ENCODE assay signal across 7 cellular contexts in genomic region chr16:88803264-88803987, GRCh38. TPM values are rescaled to one million over a fixed set of nuclear protein-coding genes. Genes with fewer than 3 reads are reported as not detected.
DNase-seq lines count a peak whose midpoint lies in the region; ATAC-seq and TF ChIP-seq lines count a peak whose summit lies in the region.

CDT1 (plus strand) TSS chr16:88803789; CDS start chr16:88803832, 43 bp downstream.

- TF ChIP-seq CTCF in left lung (IDR thresholded peaks at IDR 0.05): no peak

- POLR2A ChIA-PET in activated CD4-positive, alpha-beta T cell treated with anti-CD3 and anti-CD28 coated beads, Interleukin-2, amount 10 ng/mL, durations not matched to agents 7 days and 5 days (lab: Charles Lee): no interaction called here

- peak; percentile 29 for DNase-seq in NCI-H446 treated with DMSO at 0.1 percent for 48 hours (lab: John Stamatoyannopoulos, UW)
- DNase-seq in activated CD4-positive, alpha-beta T cell treated with anti-CD3 and anti-CD28 coated beads, Interleukin-2, amount 10 ng/mL, durations not matched to agents 7 days and 5 days: peak; percentile 81
- DNase-seq in dedifferentiated amniotic fluid mesenchymal stem cell (ENCODE audit: extremely low spot score): peak; percentile 22
- peak; percentile 86 to 96 for DNase-seq in left lung
- peak; percentile 81 for DNase-seq in stimulated activated CD4-positive, alpha-beta T cell treated with anti-CD3 and anti-CD28 coated beads, Interleukin-2, amount 100 ng/mL, for 4 hours (ENCODE audit: low read depth)

- H3K4me1 Mint-ChIP-seq in activated CD4-positive, alpha-beta T cell treated with anti-CD3 and anti-CD28 coated beads, Interleukin-2, amount 10 ng/mL, durations not matched to agents 7 days and 5 days: peaks cover 42% of the 10 kb centered on the region

- H3K27me3 ChIP-seq in left lung: peaks cover 0 to 8% of the 10 kb centered on the region in 2 donors

- H3K4me1 ChIP-seq in left lung: peaks cover 6 to 43% of the 10 kb centered on the region in 2 donors

- no peaks in the 10 kb centered on the region for H3K9me3 Mint-ChIP-seq in activated CD4-positive, alpha-beta T cell treated with anti-CD3 and anti-CD28 coated beads, Interleukin-2, amount 10 ng/mL, durations not matched to agents 7 days and 5 days

- CTCF ChIA-PET in activated CD4-positive, alpha-beta T cell treated with anti-CD3 and anti-CD28 coated beads, Interleukin-2, amount 10 ng/mL, durations not matched to agents 7 days and 5 days (lab: Charles Lee): interaction anchor here (1.2 kb wide), 1 partner anchor 8 kb away, joined by 3 read pairs; the partner anchor contains the start of gene APRT

- H3K36me3 Mint-ChIP-seq in activated CD4-positive, alpha-beta T cell treated with anti-CD3 and anti-CD28 coated beads, Interleukin-2, amount 10 ng/mL, durations not matched to agents 7 days and 5 days (ENCODE audit: low read depth): peaks cover 23% of the 10 kb centered on the region

- peak within 1 kb of the TSS; percentile 45 to 73 for H3K4me3 ChIP-seq in left lung

- H3K4me3 Mint-ChIP-seq in activated CD4-positive, alpha-beta T cell treated with anti-CD3 and anti-CD28 coated beads, Interleukin-2, amount 10 ng/mL, durations not matched to agents 7 days and 5 days: peak within 1 kb of the TSS; percentile 86

- H3K27ac Mint-ChIP-seq in activated CD4-positive, alpha-beta T cell treated with anti-CD3 and anti-CD28 coated beads, Interleukin-2, amount 10 ng/mL, durations not matched to agents 7 days and 5 days: peak within 1 kb of the TSS; percentile 93

- H3K27me3 Mint-ChIP-seq in activated CD4-positive, alpha-beta T cell treated with anti-CD3 and anti-CD28 coated beads, Interleukin-2, amount 10 ng/mL, durations not matched to agents 7 days and 5 days: no peaks in the 10 kb centered on the region

- intact Hi-C loops in left lung (cut with DNase I): no loop called here

- H3K36me3 ChIP-seq in left lung: peaks cover 0 to 13% of the 10 kb centered on the region in 2 donors

- H3K27ac ChIP-seq in left lung: peak within 1 kb of the TSS; percentile 42 to 84

- no peaks in the 10 kb centered on the region for H3K9me3 ChIP-seq in left lung

- ATAC-seq in GM18511 (IDR thresholded peaks at IDR 0.05; ENCODE audit: unreplicated experiment) (peak; percentile 58), HG03066 (IDR thresholded peaks at IDR 0.05; ENCODE audit: low read depth, unreplicated experiment) (peak; percentile 48), left lung (peak; percentile 74)

RNA-seq across cellular contexts. Expression of gene CDT1, which starts in this region (rescaled TPM):
- total RNA-seq in activated CD4-positive, alpha-beta T cell treated with anti-CD3 and anti-CD28 coated beads, Interleukin-2, amount 10 ng/mL, durations not matched to agents 7 days and 5 days: 100 to 1,000 TPM; 113 to 119 TPM
- total RNA-seq in left lung: 10 to 100 TPM in 1 of 2 donors, 1 to 10 TPM in 1; 9.3 to 14.5 TPM

Comparison
In these comparisons a context has a peak if more than half of its experiments do, and no peak if none do; other contexts are left out.
1. Peak in every context shown above with its lines: DNase-seq, ATAC-seq, H3K4me3 ChIP-seq and H3K27ac ChIP-seq.
2. RNA of gene CDT1 (total RNA-seq): 113 to 119 TPM in activated CD4-positive, alpha-beta T cell treated with anti-CD3 and anti-CD28 coated beads, Interleukin-2, amount 10 ng/mL, durations not matched to agents 7 days and 5 days; 9.3 to 14.5 TPM in left lung; every median in the first group is over 4 times any median in the second.
3. DNase-seq: peak in every context shown above with its lines; median percentile 91 in left lung; 81 in activated CD4-positive, alpha-beta T cell treated with anti-CD3 and anti-CD28 coated beads, Interleukin-2, amount 10 ng/mL, durations not matched to agents 7 days and 5 days; 81 in stimulated activated CD4-positive, alpha-beta T cell treated with anti-CD3 and anti-CD28 coated beads, Interleukin-2, amount 100 ng/mL, for 4 hours; 29 in NCI-H446 treated with DMSO at 0.1 percent for 48 hours; 22 in dedifferentiated amniotic fluid mesenchymal stem cell.